19 cellular contexts compared by ENCODE assay signal in the genomic region with DNA sequence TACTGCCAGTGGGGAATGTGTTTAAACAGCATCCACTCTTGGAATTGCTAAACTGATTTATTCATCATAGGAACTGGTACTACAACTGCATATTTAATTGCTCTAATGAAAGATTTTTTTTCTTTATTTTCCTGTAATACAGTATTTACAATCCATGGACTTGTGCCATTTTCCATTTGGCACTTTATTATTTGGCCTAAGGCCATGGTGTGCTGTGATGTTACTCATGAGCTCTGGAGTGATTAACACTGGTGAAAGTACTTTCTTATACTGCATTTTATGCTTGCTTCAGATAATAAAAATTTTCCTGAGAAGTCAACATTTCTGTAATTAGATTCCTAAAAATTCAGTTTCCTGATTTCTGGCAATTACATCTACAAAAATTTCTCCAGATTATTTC.
DNase-seq lines count a peak whose midpoint lies in the region; ATAC-seq, FAIRE-seq and TF ChIP-seq lines count a peak whose summit lies in the region.
"Had no signal": no experiment of that assay in that cellular context is flagged by ENCODE, and none has a peak within 500 bp of the region (broad histone marks: within the 10 kb centered on the region; RNA-seq: fewer than 3 reads in every experiment).

No MANE protein-coding gene starts in this region.

- H3K36me3 Mint-ChIP-seq in activated CD8-positive, alpha-beta T cell treated with anti-CD3 and anti-CD28 coated beads for 36 hours (ENCODE audit: low read depth) = peaks cover 51% of the 10 kb centered on the region

- CTCF ChIA-PET in activated CD8-positive, alpha-beta T cell treated with anti-CD3 and anti-CD28 coated beads for 36 hours (lab: Charles Lee) = no interaction called here

- no peak overlapping the region for H3K4me3 Mint-ChIP-seq in activated CD8-positive, alpha-beta T cell treated with anti-CD3 and anti-CD28 coated beads for 36 hours
- H3K4me3 Mint-ChIP-seq: T-helper 2 cell treated with Interferon-gamma antibody and Interleukin-4, amounts not matched to agents 5 μg/mL and 100 μg/mL, for 36 hours had no signal

- FAIRE-seq in islet of Langerhans (lab: Jason Lieb, UNC) = peak; percentile 5
- FAIRE-seq: GM18507 had no signal

- no peak for TF ChIP-seq CTCF in cardiac fibroblast (IDR thresholded peaks at IDR 0.05; ENCODE audit: low read depth, low read length)
- TF ChIP-seq CTCF in activated CD8-positive, alpha-beta T cell treated with anti-CD3 and anti-CD28 coated beads for 36 hours (IDR thresholded peaks at IDR 0.05) = no peak

- no peaks in the 10 kb centered on the region for H3K4me1 Mint-ChIP-seq in activated CD8-positive, alpha-beta T cell treated with anti-CD3 and anti-CD28 coated beads for 36 hours (ENCODE audit: low read depth)

- no peak for ATAC-seq in activated CD8-positive, alpha-beta T cell treated with anti-CD3 and anti-CD28 coated beads for 36 hours
- ATAC-seq in HG03025 (IDR thresholded peaks at IDR 0.05; ENCODE audit: low FRiP score, unreplicated experiment) = no peak
- ATAC-seq: left lobe of liver had no signal

- intact Hi-C loops in activated CD8-positive, alpha-beta T cell treated with anti-CD3 and anti-CD28 coated beads for 36 hours (cut with micrococcal nuclease) = no loop called here
- intact Hi-C loops in cardiac septum (cut with DNase I) = no loop called here

- no peaks in the 10 kb centered on the region for H3K27me3 Mint-ChIP-seq in activated CD8-positive, alpha-beta T cell treated with anti-CD3 and anti-CD28 coated beads for 36 hours

- POLR2A ChIA-PET in activated CD8-positive, alpha-beta T cell treated with anti-CD3 and anti-CD28 coated beads for 36 hours (lab: Charles Lee) = no interaction called here

- DNase-seq in G401 (ENCODE audit: low spot score) (peak; percentile 2), NCI-H1105 treated with DMSO at 0.1 percent for 48 hours (lab: John Stamatoyannopoulos, UW) (peak; percentile 72), cardiac fibroblast (ENCODE audit: low read depth in 2 of 2) (peak; percentile 37 to 75), cardiac septum (ENCODE audit: low spot score) (no peak), NCI-H1417 (lab: John Stamatoyannopoulos, UW) (no peak)
- no peak for DNase-seq in activated CD8-positive, alpha-beta T cell treated with anti-CD3 and anti-CD28 coated beads for 36 hours
- DNase-seq: activated CD8-positive, alpha-beta memory T cell treated with anti-CD3 and anti-CD28 coated beads, Interleukin-2, amount 50 U/mL, for 4 hours; activated gamma-delta T cell treated with Interleukin-2 at 50 U/mL for 16 hours; anterior cingulate cortex; NCI-H1436; pancreas; SIG-M5 had no signal

- no peak overlapping the region for H3K27ac Mint-ChIP-seq in activated CD8-positive, alpha-beta T cell treated with anti-CD3 and anti-CD28 coated beads for 36 hours
- H3K27ac Mint-ChIP-seq: T-helper 2 cell treated with Interferon-gamma antibody and Interleukin-4, amounts not matched to agents 5 μg/mL and 100 μg/mL, for 36 hours had no signal

- H3K9me3 Mint-ChIP-seq in activated CD8-positive, alpha-beta T cell treated with anti-CD3 and anti-CD28 coated beads for 36 hours = peaks cover 16% of the 10 kb centered on the region

- H3K4me3 ChIP-seq in cardiac fibroblast (replicated peaks in 1 of 2; ENCODE audit: low read depth in 2 of 2, low read length in 2 of 2) = no peak overlapping the region
- H3K4me3 ChIP-seq: hepatocyte, pancreas, skin epidermis had no signal

- in situ Hi-C loops in G401 (cut with HindIII; ENCODE audit: low sequenced_read_pairs) = no loop called here

Comparison
In these comparisons a context has a peak if more than half of its experiments do, and no peak if none do; other contexts are left out.
1. DNase-seq: peak in G401 (single experiment), NCI-H1105 treated with DMSO at 0.1 percent for 48 hours (single experiment) and cardiac fibroblast (2 of 2); none in activated CD8-positive, alpha-beta T cell treated with anti-CD3 and anti-CD28 coated beads for 36 hours (single experiment), cardiac septum (single experiment) and NCI-H1417 (0 of 3).